10 cellular contexts compared by ENCODE assay signal in genomic region chr1:241610056-241610815, GRCh38. TPM values are rescaled to one million over a fixed set of nuclear protein-coding genes. Genes with fewer than 3 reads are reported as not detected.
DNase-seq lines count a peak whose midpoint lies in the region; ATAC-seq and TF ChIP-seq lines count a peak whose summit lies in the region.
"Had no signal": no experiment of that assay in that cellular context is flagged by ENCODE, and none has a peak within 500 bp of the region (broad histone marks: within the 10 kb centered on the region; RNA-seq: fewer than 3 reads in every experiment).

No MANE protein-coding gene starts in this region.

- H3K4me3 ChIP-seq in brain microvascular endothelial cell (ENCODE audit: low read depth, low read length) (no peak overlapping the region), mesenchymal stem cell (ENCODE audit: insufficient read depth in 1 of 2, low read depth in 1 of 2, low read length in 2 of 2) (no peak overlapping the region), uterus (no peak overlapping the region)

- H3K4me1 ChIP-seq in mesenchymal stem cell (ENCODE audit: control insufficient read depth, insufficient read depth, low read depth, low read length) (peaks cover 6% of the 10 kb centered on the region), uterus (no peaks in the 10 kb centered on the region)

- in situ Hi-C loops in brain microvascular endothelial cell (cut with HindIII; ENCODE audit: low pct_ligation_motif_present, low sequenced_read_pairs) = no loop called here

- no peak overlapping the region for H3K23ac ChIP-seq in mesenchymal stem cell (ENCODE audit: low read length in 2 of 2)

- H3K9me3 ChIP-seq in mesenchymal stem cell (ENCODE audit: control insufficient read depth, low read length) (no peaks in the 10 kb centered on the region), uterus (no peaks in the 10 kb centered on the region)

- intact Hi-C loops in uterus (cut with DNase I; ENCODE audit: low total_unique reads) = no loop called here

- peak overlapping the region; percentile 83 for H2AK5ac ChIP-seq in mesenchymal stem cell (ENCODE audit: low read length, severe bottlenecking)

- H4K91ac ChIP-seq in mesenchymal stem cell (ENCODE audit: low read length) = no peak overlapping the region

- H2BK12ac ChIP-seq in mesenchymal stem cell (ENCODE audit: low read length in 2 of 2) = no peak overlapping the region

- no peak overlapping the region for H3K4me2 ChIP-seq in mesenchymal stem cell (ENCODE audit: low read length, poor library complexity, severe bottlenecking)

- DNase-seq in DMS79 treated with DMSO at 0.1 percent for 48 hours (lab: John Stamatoyannopoulos, UW) (peak; percentile 53), NCI-H2171 (lab: John Stamatoyannopoulos, UW) (peak; percentile 73), brain microvascular endothelial cell (peak; percentile 37), mesenchymal stem cell (peak; percentile 67), inferior parietal cortex (ENCODE audit: extremely low spot score) (no peak), uterus (no peak), GM20000 (ENCODE audit: low spot score) (no peak)

- no peak overlapping the region for H3K18ac ChIP-seq in mesenchymal stem cell (ENCODE audit: low read depth in 1 of 2, low read length in 2 of 2)

- TF ChIP-seq CTCF in brain microvascular endothelial cell (IDR thresholded peaks at IDR 0.05; ENCODE audit: low read depth, low read length, missing control alignments) (no peak), uterus (IDR thresholded peaks at IDR 0.05) (no peak), GM20000 (IDR thresholded peaks at IDR 0.05; ENCODE audit: extremely low read depth, missing control alignments) (no peak)

- WGBS in mesenchymal stem cell = 47% methylated on average over 7 of the region's 8 CpGs

- H2BK5ac ChIP-seq in mesenchymal stem cell (ENCODE audit: low read depth, low read length, poor library complexity, severe bottlenecking) = no peak overlapping the region

- ATAC-seq in GM21723 (IDR thresholded peaks at IDR 0.05; ENCODE audit: unreplicated experiment) = no peak

- no peak overlapping the region for H2BK15ac ChIP-seq in mesenchymal stem cell (ENCODE audit: low read depth, poor library complexity, severe bottlenecking)

- H3K27ac ChIP-seq in brain microvascular endothelial cell = no peak overlapping the region
- H3K27ac ChIP-seq in mesenchymal stem cell (ENCODE audit: low read length, poor library complexity, severe bottlenecking) = peak overlapping the region; percentile 48
- no peak overlapping the region for H3K27ac ChIP-seq in uterus

- H3K27me3 ChIP-seq in brain microvascular endothelial cell (replicated peaks) = no peaks in the 10 kb centered on the region
- H3K27me3 ChIP-seq in mesenchymal stem cell (ENCODE audit: control insufficient read depth in 1 of 2, insufficient read depth in 1 of 2, low read length in 2 of 2) = no peaks in the 10 kb centered on the region
- no peaks in the 10 kb centered on the region for H3K27me3 ChIP-seq in uterus

- H3K36me3 ChIP-seq in brain microvascular endothelial cell (replicated peaks) = no peaks in the 10 kb centered on the region
- H3K36me3 ChIP-seq in mesenchymal stem cell (ENCODE audit: control insufficient read depth in 1 of 2, insufficient read depth in 2 of 2, low read depth in 1 of 2, low read length in 2 of 2) = no peaks in the 10 kb centered on the region
- H3K36me3 ChIP-seq in uterus = no peaks in the 10 kb centered on the region

- no peak overlapping the region for H3K14ac ChIP-seq in mesenchymal stem cell (ENCODE audit: low read length in 2 of 2)

- peaks cover 3% of the 10 kb centered on the region for H3K79me1 ChIP-seq in mesenchymal stem cell (replicated peaks; ENCODE audit: low read length, poor library complexity, severe bottlenecking)

- no peak overlapping the region for H3K4ac ChIP-seq in mesenchymal stem cell (ENCODE audit: low read depth in 1 of 2, low read length in 2 of 2)

- H2BK120ac ChIP-seq in mesenchymal stem cell (ENCODE audit: low read depth, low read length) = no peak overlapping the region

- TF ChIP-seq POLR2A in uterus (IDR thresholded peaks at IDR 0.05) = no peak

- H3K9ac ChIP-seq in mesenchymal stem cell (ENCODE audit: low read length) = no peak overlapping the region

- no peak overlapping the region for H4K8ac ChIP-seq in mesenchymal stem cell (ENCODE audit: low read length)

- no peak overlapping the region for H2AFZ ChIP-seq in mesenchymal stem cell (ENCODE audit: low read depth, low read length)

RNA-seq across cellular contexts. Expression of gene CHML, which starts 29.9 kb away (rescaled TPM):
- 7.0 TPM for polyA plus RNA-seq in mesenchymal stem cell (2013, experiment 1 of 2)
- polyA plus RNA-seq in mesenchymal stem cell (2013, experiment 2 of 2) = 7.2 TPM
- total RNA-seq in uterus = 10 to 100 TPM in 2 of 4 donors, 1 to 10 TPM in 2; 4.9 to 34.6 (median 9.1) TPM

RNA-seq across cellular contexts. Expression of gene OPN3, which starts 29.9 kb away (rescaled TPM):
- 45.4 TPM for polyA plus RNA-seq in mesenchymal stem cell (2013, experiment 1 of 2)
- polyA plus RNA-seq in mesenchymal stem cell (2013, experiment 2 of 2) = 49.2 TPM
- total RNA-seq in uterus = 10 to 100 TPM in 1 of 4 donors, 1 to 10 TPM in 2, under 1 TPM in 1; 0.26 to 34.9 (median 4.8) TPM

RNA-seq across cellular contexts. Expression of gene WDR64, which starts 41.8 kb away (rescaled TPM):
- polyA plus RNA-seq in mesenchymal stem cell (2013, experiment 1 of 2) = not detected
- 0.03 TPM for polyA plus RNA-seq in mesenchymal stem cell (2013, experiment 2 of 2)
- total RNA-seq in uterus = under 1 TPM in 1 of 4 donors, not detected in 3; 0.21 TPM
- total RNA-seq: cerebellum, posterior vena cava had no signal

Comparison
In these comparisons a context has a peak if more than half of its experiments do, and no peak if none do; other contexts are left out.
1. DNase-seq: peak in DMS79 treated with DMSO at 0.1 percent for 48 hours (single experiment), NCI-H2171 (single experiment), brain microvascular endothelial cell (single experiment) and mesenchymal stem cell (single experiment); none in inferior parietal cortex (single experiment), uterus (0 of 2) and GM20000 (single experiment).